Comparison of ENCODE assay signal across 19 cellular contexts in the genomic region with DNA sequence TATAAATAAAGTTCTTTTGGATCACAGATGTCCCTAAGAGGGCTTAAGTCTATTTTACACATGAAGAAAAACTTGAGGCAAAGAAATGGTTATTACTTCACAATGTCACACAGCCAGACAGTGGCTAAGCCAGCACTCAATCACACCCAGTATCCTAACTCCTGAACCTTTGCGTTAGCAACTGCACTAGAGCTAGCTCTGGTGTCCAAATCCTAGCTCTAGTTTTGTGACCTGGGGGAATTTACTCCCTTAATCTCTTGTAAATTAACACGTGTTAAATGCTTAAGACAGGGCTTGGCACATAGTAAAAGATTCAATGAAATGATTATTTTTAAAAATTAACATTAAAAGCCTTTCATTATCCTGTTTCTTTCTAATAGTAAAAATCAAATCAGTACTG. TPM values are rescaled to one million over a fixed set of nuclear protein-coding genes. Genes with fewer than 3 reads are reported as not detected.
DNase-seq lines count a peak whose midpoint lies in the region; ATAC-seq and TF ChIP-seq lines count a peak whose summit lies in the region.
"Had no signal": no experiment of that assay in that cellular context is flagged by ENCODE, and none has a peak within 500 bp of the region (broad histone marks: within the 10 kb centered on the region; RNA-seq: fewer than 3 reads in every experiment).

No MANE protein-coding gene starts in this region.

- no peak for TF ChIP-seq POLR2A in ovary (IDR thresholded peaks at IDR 0.05)
- TF ChIP-seq POLR2A in testis (IDR thresholded peaks at IDR 0.05): no peak

- H3K27ac Mint-ChIP-seq in WTC11: no peak overlapping the region
- H3K27ac Mint-ChIP-seq in neural progenitor cell: no peak overlapping the region
- H3K27ac Mint-ChIP-seq: CD14-positive monocyte; CD4-positive, alpha-beta memory T cell; IgD-negative memory B cell had no signal

- H3K36me3 ChIP-seq in neural progenitor cell: no peaks in the 10 kb centered on the region
- no peaks in the 10 kb centered on the region for H3K36me3 ChIP-seq in ovary
- no peaks in the 10 kb centered on the region for H3K36me3 ChIP-seq in testis (ENCODE audit: low read depth, missing control alignments)

- H3K4me1 Mint-ChIP-seq in WTC11 (peaks cover 18% of the 10 kb centered on the region), neural progenitor cell (peaks cover 4% of the 10 kb centered on the region)
- H3K4me1 Mint-ChIP-seq: CD14-positive monocyte; CD4-positive, alpha-beta memory T cell; IgD-negative memory B cell had no signal

- WGBS in ovary, 3 donors: 50 to 64% (median 57%) methylated on average over 2 of the region's 2 CpGs
- WGBS in testis, 2 donors: 49 to 58% methylated on average over 2 of the region's 2 CpGs

- H2AFZ ChIP-seq in neural progenitor cell (replicated peaks): peak overlapping the region; percentile 12

- H3K36me3 Mint-ChIP-seq in WTC11: no peaks in the 10 kb centered on the region
- H3K36me3 Mint-ChIP-seq in neural progenitor cell: no peaks in the 10 kb centered on the region
- H3K36me3 Mint-ChIP-seq: CD14-positive monocyte; CD4-positive, alpha-beta memory T cell; IgD-negative memory B cell had no signal

- TF ChIP-seq EP300 in ovary (IDR thresholded peaks at IDR 0.05): no peak

- H3K9ac ChIP-seq in neural progenitor cell: no peak overlapping the region

- peak; percentile 31 for DNase-seq in NCI-H82 (lab: John Stamatoyannopoulos, UW)
- no peak for DNase-seq in NCI-H82 treated with DMSO at 0.1 percent for 48 hours (lab: John Stamatoyannopoulos, UW; ENCODE audit: unreplicated experiment)
- no peak for DNase-seq in WTC11 (ENCODE audit: low spot score)
- DNase-seq in neural progenitor cell (ENCODE audit: low spot score): no peak
- DNase-seq in ovary: no peak
- no peak for DNase-seq in testis
- DNase-seq: AML-193; Calu3; CD4-positive, alpha-beta memory T cell; DMS79 treated with DMSO at 0.1 percent for 48 hours; HCEC 1CT; KBM-7 had no signal

- H3F3A ChIP-seq in neural progenitor cell (ENCODE audit: low read depth): no peaks in the 10 kb centered on the region

- H3K9me3 Mint-ChIP-seq in WTC11 (no peaks in the 10 kb centered on the region), neural progenitor cell (no peaks in the 10 kb centered on the region)
- H3K9me3 Mint-ChIP-seq: CD4-positive, alpha-beta memory T cell; IgD-negative memory B cell had no signal

- POLR2A ChIA-PET in WTC11 (lab: Charles Lee): no interaction called here

- no peaks in the 10 kb centered on the region for H3K9me3 ChIP-seq in neural progenitor cell (ENCODE audit: low read depth)
- H3K9me3 ChIP-seq in ovary: no peaks in the 10 kb centered on the region
- no peaks in the 10 kb centered on the region for H3K9me3 ChIP-seq in testis
- H3K9me3 ChIP-seq: A549 had no signal

- no peak overlapping the region for H3K4me3 ChIP-seq in neural progenitor cell
- no peak overlapping the region for H3K4me3 ChIP-seq in ovary
- no peak overlapping the region for H3K4me3 ChIP-seq in testis
- H3K4me3 ChIP-seq: A549, GM12878 had no signal

- H3K4me2 ChIP-seq in neural progenitor cell: no peak overlapping the region
- H3K4me2 ChIP-seq: A549 had no signal

- CTCF ChIA-PET in WTC11 (lab: Charles Lee): no interaction called here

- no peaks in the 10 kb centered on the region for H3K27me3 ChIP-seq in neural progenitor cell
- H3K27me3 ChIP-seq in ovary: no peaks in the 10 kb centered on the region
- H3K27me3 ChIP-seq in testis: no peaks in the 10 kb centered on the region

- H3K4me1 ChIP-seq in neural progenitor cell (peaks cover 7% of the 10 kb centered on the region), ovary (ENCODE audit: insufficient read depth) (no peaks in the 10 kb centered on the region), testis (no peaks in the 10 kb centered on the region)
- H3K4me1 ChIP-seq: A549 had no signal

- TF ChIP-seq CTCF in WTC11 (IDR thresholded peaks at IDR 0.05): no peak
- TF ChIP-seq CTCF in neural progenitor cell (IDR thresholded peaks at IDR 0.05): no peak
- TF ChIP-seq CTCF in ovary (IDR thresholded peaks at IDR 0.05): no peak
- TF ChIP-seq CTCF in testis (IDR thresholded peaks at IDR 0.05): no peak

- no peaks in the 10 kb centered on the region for H3K79me2 ChIP-seq in neural progenitor cell (ENCODE audit: low read depth)

- intact Hi-C loops in ovary (cut with DNase I) (no loop called here), testis (cut with DNase I; ENCODE audit: low total_unique reads) (no loop called here)

- H3K27ac ChIP-seq in neural progenitor cell (no peak overlapping the region), ovary (no peak overlapping the region), testis (no peak overlapping the region)
- H3K27ac ChIP-seq: 22Rv1, A549 had no signal

- H4K20me1 ChIP-seq in neural progenitor cell (ENCODE audit: low read depth): no peaks in the 10 kb centered on the region

- H3K4me3 Mint-ChIP-seq in WTC11 (no peak overlapping the region), neural progenitor cell (no peak overlapping the region)
- H3K4me3 Mint-ChIP-seq: CD14-positive monocyte; CD4-positive, alpha-beta memory T cell; IgD-negative memory B cell had no signal

- ATAC-seq in WTC11: peak; percentile 52; the same call in 1 of the 2 replicates
- no peak for ATAC-seq in HG02678 (IDR thresholded peaks at IDR 0.05; ENCODE audit: unreplicated experiment)
- ATAC-seq: A549, GM12878, HepG2 had no signal

- H3K27me3 Mint-ChIP-seq in WTC11 (ENCODE audit: low read depth) (no peaks in the 10 kb centered on the region), neural progenitor cell (ENCODE audit: insufficient read depth, low read depth) (peaks cover 4% of the 10 kb centered on the region)
- H3K27me3 Mint-ChIP-seq: CD4-positive, alpha-beta memory T cell; IgD-negative memory B cell had no signal

TF ChIP-seq in WTC11, 78 proteins besides CTCF, POLR2A, EP300 and RAD21 (continues in another document):
- no peak for TF ChIP-seq NFE2L1 (CRISPR knock-in tag; IDR thresholded peaks at IDR 0.05)
- TF ChIP-seq ZNF121 (CRISPR knock-in tag; IDR thresholded peaks at IDR 0.05): no peak
- no peak for TF ChIP-seq NR2C2 (CRISPR knock-in tag; IDR thresholded peaks at IDR 0.05)
- TF ChIP-seq JAZF1 (CRISPR knock-in tag; IDR thresholded peaks at IDR 0.05): no peak
- TF ChIP-seq RELA (CRISPR knock-in tag; IDR thresholded peaks at IDR 0.05; ENCODE audit: borderline replicate concordance): no peak
- no peak for TF ChIP-seq FOXP4 (CRISPR knock-in tag; IDR thresholded peaks at IDR 0.05)
- no peak for TF ChIP-seq ZNF425 (CRISPR knock-in tag; conservative IDR thresholded peaks at IDR 0.05)
- no peak for TF ChIP-seq ZNF396 (CRISPR knock-in tag; IDR thresholded peaks at IDR 0.05; ENCODE audit: borderline replicate concordance)
- TF ChIP-seq, protein P1, sequence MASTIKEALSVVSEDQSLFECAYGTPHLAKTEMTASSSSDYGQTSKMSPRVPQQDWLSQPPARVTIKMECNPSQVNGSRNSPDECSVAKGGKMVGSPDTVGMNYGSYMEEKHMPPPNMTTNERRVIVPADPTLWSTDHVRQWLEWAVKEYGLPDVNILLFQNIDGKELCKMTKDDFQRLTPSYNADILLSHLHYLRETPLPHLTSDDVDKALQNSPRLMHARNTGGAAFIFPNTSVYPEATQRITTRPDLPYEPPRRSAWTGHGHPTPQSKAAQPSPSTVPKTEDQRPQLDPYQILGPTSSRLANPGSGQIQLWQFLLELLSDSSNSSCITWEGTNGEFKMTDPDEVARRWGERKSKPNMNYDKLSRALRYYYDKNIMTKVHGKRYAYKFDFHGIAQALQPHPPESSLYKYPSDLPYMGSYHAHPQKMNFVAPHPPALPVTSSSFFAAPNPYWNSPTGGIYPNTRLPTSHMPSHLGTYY (CRISPR knock-in tag; IDR thresholded peaks at IDR 0.05): no peak
- TF ChIP-seq TEAD4 (CRISPR knock-in tag; IDR thresholded peaks at IDR 0.05): no peak

RNA-seq across cellular contexts. Expression of gene TPK1, which starts 49.1 kb away (rescaled TPM):
- total RNA-seq in WTC11 (2021): 2.7 to 3.6 TPM (median 2.7 TPM) in 3 replicates
- 4.8 and 14.5 TPM in 2 replicates for total RNA-seq in neural progenitor cell (ENCODE audit: low replicate concordance)
- total RNA-seq in ovary: 10 to 100 TPM in 1 of 7 donors, 1 to 10 TPM in 6; 3.2 to 13.1 (median 4.6) TPM
- 10 to 100 TPM in 1 of 2 donors, 1 to 10 TPM in 1; 3.2 to 11.9 TPM for polyA plus RNA-seq in ovary
- total RNA-seq in testis: 10 to 100 TPM; 10.9 to 12.6 TPM
- 17.2 TPM for polyA plus RNA-seq in testis (ENCODE audit: insufficient read depth, low read depth, low replicate concordance)
